ENCODE assay signal across 1 cellular context in the genomic region with DNA sequence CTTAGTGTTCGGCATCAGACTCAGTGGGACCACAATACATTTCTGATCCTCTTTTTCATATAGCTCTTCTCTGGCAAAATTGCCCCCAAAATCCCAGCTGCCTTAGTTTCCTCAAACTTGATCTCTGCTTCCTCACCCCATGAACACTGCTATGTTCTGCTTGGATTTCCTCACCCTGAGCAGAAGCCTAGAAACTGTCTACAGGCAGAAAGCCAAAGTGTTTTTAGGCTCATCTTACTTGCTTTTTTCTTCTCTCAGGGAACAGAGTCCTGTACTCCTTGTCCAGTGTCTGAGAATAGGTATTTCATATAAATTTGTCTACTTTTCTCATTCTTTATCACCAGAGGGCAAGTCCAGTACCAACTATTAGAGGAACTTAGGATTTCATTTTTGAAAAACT.
TF ChIP-seq lines count a peak whose summit lies in the region.

No MANE protein-coding gene starts in this region.

TF ChIP-seq in IMR-90, 13 proteins besides CTCF, POLR2A, EP300 and RAD21:
- TF ChIP-seq FOS (IDR thresholded peaks at IDR 0.05; ENCODE audit: low read depth, low read length) (no peak), RCOR1 (IDR thresholded peaks at IDR 0.05; ENCODE audit: insufficient replicate concordance, low read length) (no peak), MAZ (IDR thresholded peaks at IDR 0.05; ENCODE audit: borderline replicate concordance, low read depth, low read length) (no peak), BHLHE40 (IDR thresholded peaks at IDR 0.05; ENCODE audit: low read depth, low read length) (no peak)
- TF ChIP-seq, protein P1, sequence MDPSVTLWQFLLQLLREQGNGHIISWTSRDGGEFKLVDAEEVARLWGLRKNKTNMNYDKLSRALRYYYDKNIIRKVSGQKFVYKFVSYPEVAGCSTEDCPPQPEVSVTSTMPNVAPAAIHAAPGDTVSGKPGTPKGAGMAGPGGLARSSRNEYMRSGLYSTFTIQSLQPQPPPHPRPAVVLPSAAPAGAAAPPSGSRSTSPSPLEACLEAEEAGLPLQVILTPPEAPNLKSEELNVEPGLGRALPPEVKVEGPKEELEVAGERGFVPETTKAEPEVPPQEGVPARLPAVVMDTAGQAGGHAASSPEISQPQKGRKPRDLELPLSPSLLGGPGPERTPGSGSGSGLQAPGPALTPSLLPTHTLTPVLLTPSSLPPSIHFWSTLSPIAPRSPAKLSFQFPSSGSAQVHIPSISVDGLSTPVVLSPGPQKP (IDR thresholded peaks at IDR 0.05; ENCODE audit: borderline replicate concordance, low read depth, low read length), result no peak
